ENCODE assay signal across 1 cellular context in genomic region chr5:57128325-57128724, GRCh38.
TF ChIP-seq lines count a peak whose summit lies in the region.

No MANE protein-coding gene starts in this region.

TF ChIP-seq in HepG2, 621 proteins besides CTCF, POLR2A, EP300 and RAD21 (continued from another document):
- no peak for TF ChIP-seq HMGXB3 (CRISPR knock-in tag; IDR thresholded peaks at IDR 0.05; ENCODE audit: borderline replicate concordance)
- no peak for TF ChIP-seq ESRRA (CRISPR knock-in tag; IDR thresholded peaks at IDR 0.05; ENCODE audit: low read depth)
- TF ChIP-seq ARID5B (CRISPR knock-in tag; IDR thresholded peaks at IDR 0.05) = peak; percentile 51
- peak; percentile 70 for TF ChIP-seq HNF4A (CRISPR knock-in tag; IDR thresholded peaks at IDR 0.05)
- TF ChIP-seq ZNF362 (CRISPR knock-in tag; IDR thresholded peaks at IDR 0.05; ENCODE audit: borderline replicate concordance) = peak; percentile 19; the same call in 1 of the 2 replicates
- peak; percentile 15; the same call in 1 of the 2 replicates for TF ChIP-seq SOX5 (CRISPR knock-in tag; IDR thresholded peaks at IDR 0.05; ENCODE audit: borderline replicate concordance)
- TF ChIP-seq, protein P1, sequence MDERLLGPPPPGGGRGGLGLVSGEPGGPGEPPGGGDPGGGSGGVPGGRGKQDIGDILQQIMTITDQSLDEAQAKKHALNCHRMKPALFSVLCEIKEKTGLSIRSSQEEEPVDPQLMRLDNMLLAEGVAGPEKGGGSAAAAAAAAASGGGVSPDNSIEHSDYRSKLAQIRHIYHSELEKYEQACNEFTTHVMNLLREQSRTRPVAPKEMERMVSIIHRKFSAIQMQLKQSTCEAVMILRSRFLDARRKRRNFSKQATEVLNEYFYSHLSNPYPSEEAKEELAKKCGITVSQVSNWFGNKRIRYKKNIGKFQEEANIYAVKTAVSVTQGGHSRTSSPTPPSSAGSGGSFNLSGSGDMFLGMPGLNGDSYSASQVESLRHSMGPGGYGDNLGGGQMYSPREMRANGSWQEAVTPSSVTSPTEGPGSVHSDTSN (CRISPR knock-in tag; IDR thresholded peaks at IDR 0.05) = peak; percentile 32; the same call in 1 of the 2 replicates
- peak; percentile 24; the same call in 1 of the 2 replicates for TF ChIP-seq FOSL2 (CRISPR knock-in tag; IDR thresholded peaks at IDR 0.05)
- TF ChIP-seq SAP130 (CRISPR knock-in tag; IDR thresholded peaks at IDR 0.05; ENCODE audit: low read depth) = peak; percentile 62
- TF ChIP-seq USF2 (IDR thresholded peaks at IDR 0.05; ENCODE audit: low read depth, low read length) = no peak
- peak; percentile 38; the same call in 1 of the 2 replicates for TF ChIP-seq USF2 (CRISPR knock-in tag; IDR thresholded peaks at IDR 0.05; ENCODE audit: borderline replicate concordance)
- 0 out of 2 replicates have a peak, but pooled peaks have one; percentile 8 for TF ChIP-seq HNF4G (IDR thresholded peaks at IDR 0.05; ENCODE audit: borderline replicate concordance, low read depth, low read length)
- no peak for TF ChIP-seq HNF4G (CRISPR knock-in tag; IDR thresholded peaks at IDR 0.05; ENCODE audit: borderline replicate concordance, low read depth)
- no peak for TF ChIP-seq NCOR1 (IDR thresholded peaks at IDR 0.05; ENCODE audit: borderline replicate concordance, low read length)
- TF ChIP-seq RXRB (CRISPR knock-in tag; IDR thresholded peaks at IDR 0.05; ENCODE audit: borderline replicate concordance) = peak; percentile 25; the same call in 1 of the 2 replicates
- TF ChIP-seq, protein P2, sequence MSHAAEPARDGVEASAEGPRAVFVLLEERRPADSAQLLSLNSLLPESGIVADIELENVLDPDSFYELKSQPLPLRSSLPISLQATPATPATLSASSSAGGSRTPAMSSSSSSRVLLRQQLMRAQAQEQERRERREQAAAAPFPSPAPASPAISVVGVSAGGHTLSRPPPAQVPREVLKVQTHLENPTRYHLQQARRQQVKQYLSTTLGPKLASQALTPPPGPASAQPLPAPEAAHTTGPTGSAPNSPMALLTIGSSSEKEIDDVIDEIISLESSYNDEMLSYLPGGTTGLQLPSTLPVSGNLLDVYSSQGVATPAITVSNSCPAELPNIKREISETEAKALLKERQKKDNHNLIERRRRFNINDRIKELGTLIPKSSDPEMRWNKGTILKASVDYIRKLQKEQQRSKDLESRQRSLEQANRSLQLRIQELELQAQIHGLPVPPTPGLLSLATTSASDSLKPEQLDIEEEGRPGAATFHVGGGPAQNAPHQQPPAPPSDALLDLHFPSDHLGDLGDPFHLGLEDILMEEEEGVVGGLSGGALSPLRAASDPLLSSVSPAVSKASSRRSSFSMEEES (CRISPR knock-in tag; IDR thresholded peaks at IDR 0.05) = peak; percentile 73; the same call in 1 of the 2 replicates
- 0 out of 2 replicates have a peak, but pooled peaks have one; percentile 8 for TF ChIP-seq FOXA3 (CRISPR knock-in tag; IDR thresholded peaks at IDR 0.05)
